1 cellular context compared by ENCODE assay signal in the genomic region with DNA sequence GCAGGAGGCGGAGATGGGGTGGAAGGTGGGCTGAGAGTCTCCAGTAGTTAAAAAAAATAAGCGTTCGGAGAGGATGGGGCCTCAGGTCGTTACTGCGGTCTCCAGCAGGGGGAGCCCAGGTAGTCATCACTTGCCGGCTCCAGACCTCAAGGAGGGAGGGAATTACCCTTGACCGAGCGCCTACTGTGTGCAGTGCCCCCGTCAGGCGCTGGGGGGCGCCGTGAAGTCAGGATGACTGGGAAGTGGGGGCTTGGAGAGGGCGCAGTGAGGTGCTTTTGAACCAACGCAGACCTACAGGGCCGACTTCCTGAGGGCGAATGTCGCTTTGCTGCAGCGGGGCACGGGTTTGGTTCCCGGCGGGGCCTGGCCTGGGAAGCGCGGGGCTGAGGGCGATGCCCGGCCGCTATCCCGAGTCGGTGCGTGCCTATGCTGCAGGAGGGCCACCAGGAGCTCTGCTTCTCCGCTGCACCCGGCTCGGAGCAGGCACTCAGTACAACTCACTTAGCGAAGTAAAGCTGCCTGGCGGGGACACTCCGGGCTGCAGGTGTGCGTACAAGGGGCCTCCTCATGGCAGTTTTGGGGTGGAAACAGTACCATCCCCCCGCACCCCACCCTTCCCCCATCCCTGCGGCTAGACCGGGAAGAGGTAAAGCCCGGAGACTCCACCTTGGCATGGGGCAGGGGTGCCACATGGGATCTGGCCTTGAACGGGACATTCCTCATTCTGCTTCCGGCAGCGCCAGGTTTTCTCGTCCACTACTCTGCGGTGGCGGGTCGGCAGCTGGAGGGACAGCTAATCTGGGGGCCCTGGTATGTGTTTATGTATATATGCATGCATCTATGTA.
TF ChIP-seq lines count a peak whose summit lies in the region.

No MANE protein-coding gene starts in this region.

TF ChIP-seq in H1, 55 proteins besides CTCF, POLR2A, EP300 and RAD21:
- TF ChIP-seq EZH2 (IDR thresholded peaks at IDR 0.05; ENCODE audit: low read depth, low read length, severe bottlenecking) = peak; percentile 65
- peak; percentile 91 for TF ChIP-seq KDM4A (IDR thresholded peaks at IDR 0.05; ENCODE audit: low read depth, low read length, severe bottlenecking)
- TF ChIP-seq E2F6 (IDR thresholded peaks at IDR 0.05) = peak; percentile 41; the same call in 1 of the 2 replicates
- TF ChIP-seq ASH2L (IDR thresholded peaks at IDR 0.05; ENCODE audit: low read length) = peak; percentile 95
- peak; percentile 92 for TF ChIP-seq TEAD4 (IDR thresholded peaks at IDR 0.05; ENCODE audit: low read depth, low read length)
- no peak for TF ChIP-seq SP2 (IDR thresholded peaks at IDR 0.05; ENCODE audit: low read length)
- TF ChIP-seq ZNF274 (IDR thresholded peaks at IDR 0.05; ENCODE audit: borderline replicate concordance, extremely low read depth, low read length) = no peak
- peak in 1 of 2 experiments; percentile 20; a peak in 1 of 4 replicates for TF ChIP-seq HDAC2 (IDR thresholded peaks at IDR 0.05; ENCODE audit: borderline replicate concordance in 1 of 2, low read depth in 2 of 2, low read length in 2 of 2)
- no peak for TF ChIP-seq CBX5 (IDR thresholded peaks at IDR 0.05; ENCODE audit: low read depth, low read length)
- no peak for TF ChIP-seq SRF (IDR thresholded peaks at IDR 0.05; ENCODE audit: low read depth, low read length)
- no peak for TF ChIP-seq RFX5 (IDR thresholded peaks at IDR 0.05; ENCODE audit: borderline replicate concordance, low read depth, low read length)
- no peak for TF ChIP-seq HDAC6 (IDR thresholded peaks at IDR 0.05; ENCODE audit: low read depth, low read length)
- TF ChIP-seq BRCA1 (IDR thresholded peaks at IDR 0.05; ENCODE audit: low read depth, low read length) = no peak
- TF ChIP-seq NANOG (IDR thresholded peaks at IDR 0.05; ENCODE audit: insufficient read depth, low read depth, low read length, poor library complexity, severe bottlenecking) = peak; percentile 59
- TF ChIP-seq SUZ12 (IDR thresholded peaks at IDR 0.05; ENCODE audit: low read length) = no peak; the same call in none of the 2 replicates
- no peak; a peak in 1 of 4 replicates for TF ChIP-seq SIN3A (conservative IDR thresholded peaks at IDR 0.05 in 1 of 2, IDR thresholded peaks at IDR 0.05 in 1 of 2; ENCODE audit: low read depth in 1 of 2, low read length in 2 of 2)
- TF ChIP-seq, protein P1, sequence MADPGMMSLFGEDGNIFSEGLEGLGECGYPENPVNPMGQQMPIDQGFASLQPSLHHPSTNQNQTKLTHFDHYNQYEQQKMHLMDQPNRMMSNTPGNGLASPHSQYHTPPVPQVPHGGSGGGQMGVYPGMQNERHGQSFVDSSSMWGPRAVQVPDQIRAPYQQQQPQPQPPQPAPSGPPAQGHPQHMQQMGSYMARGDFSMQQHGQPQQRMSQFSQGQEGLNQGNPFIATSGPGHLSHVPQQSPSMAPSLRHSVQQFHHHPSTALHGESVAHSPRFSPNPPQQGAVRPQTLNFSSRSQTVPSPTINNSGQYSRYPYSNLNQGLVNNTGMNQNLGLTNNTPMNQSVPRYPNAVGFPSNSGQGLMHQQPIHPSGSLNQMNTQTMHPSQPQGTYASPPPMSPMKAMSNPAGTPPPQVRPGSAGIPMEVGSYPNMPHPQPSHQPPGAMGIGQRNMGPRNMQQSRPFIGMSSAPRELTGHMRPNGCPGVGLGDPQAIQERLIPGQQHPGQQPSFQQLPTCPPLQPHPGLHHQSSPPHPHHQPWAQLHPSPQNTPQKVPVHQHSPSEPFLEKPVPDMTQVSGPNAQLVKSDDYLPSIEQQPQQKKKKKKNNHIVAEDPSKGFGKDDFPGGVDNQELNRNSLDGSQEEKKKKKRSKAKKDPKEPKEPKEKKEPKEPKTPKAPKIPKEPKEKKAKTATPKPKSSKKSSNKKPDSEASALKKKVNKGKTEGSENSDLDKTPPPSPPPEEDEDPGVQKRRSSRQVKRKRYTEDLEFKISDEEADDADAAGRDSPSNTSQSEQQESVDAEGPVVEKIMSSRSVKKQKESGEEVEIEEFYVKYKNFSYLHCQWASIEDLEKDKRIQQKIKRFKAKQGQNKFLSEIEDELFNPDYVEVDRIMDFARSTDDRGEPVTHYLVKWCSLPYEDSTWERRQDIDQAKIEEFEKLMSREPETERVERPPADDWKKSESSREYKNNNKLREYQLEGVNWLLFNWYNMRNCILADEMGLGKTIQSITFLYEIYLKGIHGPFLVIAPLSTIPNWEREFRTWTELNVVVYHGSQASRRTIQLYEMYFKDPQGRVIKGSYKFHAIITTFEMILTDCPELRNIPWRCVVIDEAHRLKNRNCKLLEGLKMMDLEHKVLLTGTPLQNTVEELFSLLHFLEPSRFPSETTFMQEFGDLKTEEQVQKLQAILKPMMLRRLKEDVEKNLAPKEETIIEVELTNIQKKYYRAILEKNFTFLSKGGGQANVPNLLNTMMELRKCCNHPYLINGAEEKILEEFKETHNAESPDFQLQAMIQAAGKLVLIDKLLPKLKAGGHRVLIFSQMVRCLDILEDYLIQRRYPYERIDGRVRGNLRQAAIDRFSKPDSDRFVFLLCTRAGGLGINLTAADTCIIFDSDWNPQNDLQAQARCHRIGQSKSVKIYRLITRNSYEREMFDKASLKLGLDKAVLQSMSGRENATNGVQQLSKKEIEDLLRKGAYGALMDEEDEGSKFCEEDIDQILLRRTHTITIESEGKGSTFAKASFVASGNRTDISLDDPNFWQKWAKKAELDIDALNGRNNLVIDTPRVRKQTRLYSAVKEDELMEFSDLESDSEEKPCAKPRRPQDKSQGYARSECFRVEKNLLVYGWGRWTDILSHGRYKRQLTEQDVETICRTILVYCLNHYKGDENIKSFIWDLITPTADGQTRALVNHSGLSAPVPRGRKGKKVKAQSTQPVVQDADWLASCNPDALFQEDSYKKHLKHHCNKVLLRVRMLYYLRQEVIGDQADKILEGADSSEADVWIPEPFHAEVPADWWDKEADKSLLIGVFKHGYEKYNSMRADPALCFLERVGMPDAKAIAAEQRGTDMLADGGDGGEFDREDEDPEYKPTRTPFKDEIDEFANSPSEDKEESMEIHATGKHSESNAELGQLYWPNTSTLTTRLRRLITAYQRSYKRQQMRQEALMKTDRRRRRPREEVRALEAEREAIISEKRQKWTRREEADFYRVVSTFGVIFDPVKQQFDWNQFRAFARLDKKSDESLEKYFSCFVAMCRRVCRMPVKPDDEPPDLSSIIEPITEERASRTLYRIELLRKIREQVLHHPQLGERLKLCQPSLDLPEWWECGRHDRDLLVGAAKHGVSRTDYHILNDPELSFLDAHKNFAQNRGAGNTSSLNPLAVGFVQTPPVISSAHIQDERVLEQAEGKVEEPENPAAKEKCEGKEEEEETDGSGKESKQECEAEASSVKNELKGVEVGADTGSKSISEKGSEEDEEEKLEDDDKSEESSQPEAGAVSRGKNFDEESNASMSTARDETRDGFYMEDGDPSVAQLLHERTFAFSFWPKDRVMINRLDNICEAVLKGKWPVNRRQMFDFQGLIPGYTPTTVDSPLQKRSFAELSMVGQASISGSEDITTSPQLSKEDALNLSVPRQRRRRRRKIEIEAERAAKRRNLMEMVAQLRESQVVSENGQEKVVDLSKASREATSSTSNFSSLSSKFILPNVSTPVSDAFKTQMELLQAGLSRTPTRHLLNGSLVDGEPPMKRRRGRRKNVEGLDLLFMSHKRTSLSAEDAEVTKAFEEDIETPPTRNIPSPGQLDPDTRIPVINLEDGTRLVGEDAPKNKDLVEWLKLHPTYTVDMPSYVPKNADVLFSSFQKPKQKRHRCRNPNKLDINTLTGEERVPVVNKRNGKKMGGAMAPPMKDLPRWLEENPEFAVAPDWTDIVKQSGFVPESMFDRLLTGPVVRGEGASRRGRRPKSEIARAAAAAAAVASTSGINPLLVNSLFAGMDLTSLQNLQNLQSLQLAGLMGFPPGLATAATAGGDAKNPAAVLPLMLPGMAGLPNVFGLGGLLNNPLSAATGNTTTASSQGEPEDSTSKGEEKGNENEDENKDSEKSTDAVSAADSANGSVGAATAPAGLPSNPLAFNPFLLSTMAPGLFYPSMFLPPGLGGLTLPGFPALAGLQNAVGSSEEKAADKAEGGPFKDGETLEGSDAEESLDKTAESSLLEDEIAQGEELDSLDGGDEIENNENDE (IDR thresholded peaks at IDR 0.05; ENCODE audit: insufficient replicate concordance, low read length) = no peak
- 0 out of 2 replicates have a peak, but pooled peaks have one; percentile 26 for TF ChIP-seq TAF1 (IDR thresholded peaks at IDR 0.05; ENCODE audit: low read depth, low read length)
- no peak for TF ChIP-seq BACH1 (IDR thresholded peaks at IDR 0.05; ENCODE audit: low read length)
- TF ChIP-seq CTBP2 (IDR thresholded peaks at IDR 0.05; ENCODE audit: borderline replicate concordance, insufficient read depth, insufficient read length, low read length) = peak; percentile 84
- peak; percentile 23; the same call in 1 of the 2 replicates for TF ChIP-seq GABPA (IDR thresholded peaks at IDR 0.05; ENCODE audit: borderline replicate concordance, insufficient read depth, low read length)
- no peak for TF ChIP-seq SAP30 (IDR thresholded peaks at IDR 0.05; ENCODE audit: insufficient read depth, insufficient replicate concordance, low read length)
- peak; percentile 81 for TF ChIP-seq CREB1 (IDR thresholded peaks at IDR 0.05)
- TF ChIP-seq NRF1 (IDR thresholded peaks at IDR 0.05; ENCODE audit: low read depth, low read length) = no peak
- TF ChIP-seq MAFK (IDR thresholded peaks at IDR 0.05; ENCODE audit: low read depth, low read length) = no peak
- TF ChIP-seq CBX8 (IDR thresholded peaks at IDR 0.05; ENCODE audit: borderline replicate concordance, low read depth, low read length) = no peak
- peak; percentile 19; the same call in 1 of the 2 replicates for TF ChIP-seq TBP (IDR thresholded peaks at IDR 0.05; ENCODE audit: low read depth, low read length)
- TF ChIP-seq JUN (IDR thresholded peaks at IDR 0.05; ENCODE audit: low read depth, low read length) = no peak
- no peak for TF ChIP-seq RXRA (IDR thresholded peaks at IDR 0.05; ENCODE audit: insufficient read depth, low read depth, low read length)
- TF ChIP-seq CEBPB (IDR thresholded peaks at IDR 0.05; ENCODE audit: low read depth, low read length) = no peak
- TF ChIP-seq, protein P2, sequence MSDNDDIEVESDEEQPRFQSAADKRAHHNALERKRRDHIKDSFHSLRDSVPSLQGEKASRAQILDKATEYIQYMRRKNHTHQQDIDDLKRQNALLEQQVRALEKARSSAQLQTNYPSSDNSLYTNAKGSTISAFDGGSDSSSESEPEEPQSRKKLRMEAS (IDR thresholded peaks at IDR 0.05) = peak; percentile 67
- peak; percentile 71 for TF ChIP-seq JUND (IDR thresholded peaks at IDR 0.05; ENCODE audit: low read length)
- 0 out of 2 replicates have a peak, but pooled peaks have one; percentile 29 for TF ChIP-seq TCF12 (IDR thresholded peaks at IDR 0.05; ENCODE audit: low read depth, low read length)
- TF ChIP-seq CHD1 (IDR thresholded peaks at IDR 0.05; ENCODE audit: low read depth, low read length) = no peak
- TF ChIP-seq PHF8 (conservative IDR thresholded peaks at IDR 0.05; ENCODE audit: low read depth, low read length) = 0 out of 2 replicates have a peak, but pooled peaks have one; percentile 3
- 0 out of 2 replicates have a peak, but pooled peaks have one; percentile 33 for TF ChIP-seq ATF3 (IDR thresholded peaks at IDR 0.05; ENCODE audit: insufficient read depth, low read depth, low read length)
- peak; percentile 87 for TF ChIP-seq TAF7 (optimal IDR thresholded peaks at IDR 0.05; ENCODE audit: borderline replicate concordance, low read depth, low read length)
- TF ChIP-seq, protein P3, sequence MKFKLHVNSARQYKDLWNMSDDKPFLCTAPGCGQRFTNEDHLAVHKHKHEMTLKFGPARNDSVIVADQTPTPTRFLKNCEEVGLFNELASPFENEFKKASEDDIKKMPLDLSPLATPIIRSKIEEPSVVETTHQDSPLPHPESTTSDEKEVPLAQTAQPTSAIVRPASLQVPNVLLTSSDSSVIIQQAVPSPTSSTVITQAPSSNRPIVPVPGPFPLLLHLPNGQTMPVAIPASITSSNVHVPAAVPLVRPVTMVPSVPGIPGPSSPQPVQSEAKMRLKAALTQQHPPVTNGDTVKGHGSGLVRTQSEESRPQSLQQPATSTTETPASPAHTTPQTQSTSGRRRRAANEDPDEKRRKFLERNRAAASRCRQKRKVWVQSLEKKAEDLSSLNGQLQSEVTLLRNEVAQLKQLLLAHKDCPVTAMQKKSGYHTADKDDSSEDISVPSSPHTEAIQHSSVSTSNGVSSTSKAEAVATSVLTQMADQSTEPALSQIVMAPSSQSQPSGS (IDR thresholded peaks at IDR 0.05; ENCODE audit: low read length) = peak; percentile 58; the same call in 1 of the 2 replicates
- peak; percentile 68; the same call in 1 of the 2 replicates for TF ChIP-seq EGR1 (IDR thresholded peaks at IDR 0.05; ENCODE audit: borderline replicate concordance, low read depth, low read length)
- peak; percentile 98 for TF ChIP-seq SP1 (IDR thresholded peaks at IDR 0.05; ENCODE audit: low read depth, low read length)
- peak; percentile 79 for TF ChIP-seq YY1 (IDR thresholded peaks at IDR 0.05; ENCODE audit: low read depth, low read length)
- no peak for TF ChIP-seq CHD2 (IDR thresholded peaks at IDR 0.05; ENCODE audit: low read length)
- TF ChIP-seq RNF2 (IDR thresholded peaks at IDR 0.05; ENCODE audit: borderline replicate concordance, low read depth, low read length, missing control alignments, poor library complexity, severe bottlenecking) = no peak
- peak; percentile 64; the same call in 1 of the 2 replicates for TF ChIP-seq RBBP5 (IDR thresholded peaks at IDR 0.05; ENCODE audit: borderline replicate concordance, low read depth, low read length)
